9 cellular contexts compared by ENCODE assay signal in genomic region chr15:51403072-51403878, GRCh38.
DNase-seq lines count a peak whose midpoint lies in the region; ATAC-seq lines count a peak whose summit lies in the region.
"Had no signal": no experiment of that assay in that cellular context is flagged by ENCODE, and none has a peak within 500 bp of the region (broad histone marks: within the 10 kb centered on the region; RNA-seq: fewer than 3 reads in every experiment).

No MANE protein-coding gene starts in this region.

- H3K27me3 Mint-ChIP-seq in activated CD4-positive, alpha-beta T cell treated with anti-CD3 and anti-CD28 coated beads for 36 hours, result peaks cover 16% of the 10 kb centered on the region

- H3K4me3 Mint-ChIP-seq in activated CD4-positive, alpha-beta T cell treated with anti-CD3 and anti-CD28 coated beads for 36 hours, result no peak overlapping the region

- no peak for ATAC-seq in activated CD4-positive, alpha-beta T cell treated with anti-CD3 and anti-CD28 coated beads for 36 hours
- ATAC-seq in HG03159 (IDR thresholded peaks at IDR 0.05; ENCODE audit: unreplicated experiment), result no peak

- intact Hi-C loops in activated CD4-positive, alpha-beta T cell treated with anti-CD3 and anti-CD28 coated beads for 36 hours (cut with DNase I, micrococcal nuclease), result loop anchor here in 1 of 2 experiments (2.0 kb wide), 1 partner anchor 240 kb away; no protein-coding TSS in a partner anchor

- no peaks in the 10 kb centered on the region for H3K36me3 Mint-ChIP-seq in activated CD4-positive, alpha-beta T cell treated with anti-CD3 and anti-CD28 coated beads for 36 hours (ENCODE audit: low read depth)

- H3K4me1 ChIP-seq in adipocyte (ENCODE audit: control insufficient read depth, insufficient read depth, low read length), result no peaks in the 10 kb centered on the region

- H3K36me3 ChIP-seq in adipocyte (ENCODE audit: control insufficient read depth, insufficient read depth, low read length, severe bottlenecking), result no peaks in the 10 kb centered on the region

- H3K27ac Mint-ChIP-seq in activated CD4-positive, alpha-beta T cell treated with anti-CD3 and anti-CD28 coated beads for 36 hours, result no peak overlapping the region

- no peaks in the 10 kb centered on the region for H3K9me3 ChIP-seq in adipocyte (ENCODE audit: control insufficient read depth, low read length)

- H3K9me3 Mint-ChIP-seq in activated CD4-positive, alpha-beta T cell treated with anti-CD3 and anti-CD28 coated beads for 36 hours (ENCODE audit: low read depth), result no peaks in the 10 kb centered on the region
- H3K9me3 Mint-ChIP-seq: IgD-negative memory B cell had no signal

- CTCF ChIA-PET in activated CD4-positive, alpha-beta T cell treated with anti-CD3 and anti-CD28 coated beads for 36 hours (lab: Charles Lee), result interaction anchor here (0.8 to 3.3 kb wide), 5 partner anchors 9 to 240 kb away, joined by 3 to 14 read pairs (median 4); no protein-coding TSS in a partner anchor

- POLR2A ChIA-PET in activated CD4-positive, alpha-beta T cell treated with anti-CD3 and anti-CD28 coated beads for 36 hours (lab: Charles Lee), result no interaction called here

- DNase-seq in D341Med (ENCODE audit: low spot score) (peak; percentile 47), KBM-7 (peak; percentile 43), adipocyte (ENCODE audit: low read depth) (peak; percentile 68), islet precursor cell (peak; percentile 49), NCI-H2029 (lab: John Stamatoyannopoulos, UW) (no peak), C1 segment of cervical spinal cord (lab: John Stamatoyannopoulos, UW) (no peak)
- no peak for DNase-seq in activated CD4-positive, alpha-beta T cell treated with anti-CD3 and anti-CD28 coated beads for 36 hours

- in situ Hi-C loops in KBM-7 (cut with MboI; ENCODE audit: low pct_unique_long_range_greater_than_20kb, low sequenced_read_pairs), result no loop called here

- H3K9ac ChIP-seq in adipocyte (ENCODE audit: low read length), result no peak overlapping the region

- no peak overlapping the region for H3K4me3 ChIP-seq in adipocyte (ENCODE audit: low read length)

- peaks cover 14% of the 10 kb centered on the region for H3K27me3 ChIP-seq in adipocyte (replicated peaks; ENCODE audit: control insufficient read depth, insufficient read depth, low read length)

- H3K4me1 Mint-ChIP-seq in activated CD4-positive, alpha-beta T cell treated with anti-CD3 and anti-CD28 coated beads for 36 hours, result no peaks in the 10 kb centered on the region

Comparison
In these comparisons a context has a peak if more than half of its experiments do, and no peak if none do; other contexts are left out.
1. DNase-seq: peak in D341Med (single experiment), KBM-7 (single experiment), adipocyte (single experiment) and islet precursor cell (single experiment); none in activated CD4-positive, alpha-beta T cell treated with anti-CD3 and anti-CD28 coated beads for 36 hours (single experiment), NCI-H2029 (single experiment) and C1 segment of cervical spinal cord (0 of 14).